25 cellular contexts compared by ENCODE assay signal in genomic region chr5:83524991-83525390, GRCh38.
"Had no signal": no experiment of that assay in that cellular context is flagged by ENCODE, and none has a peak within 500 bp of the region (broad histone marks: within the 10 kb centered on the region; RNA-seq: fewer than 3 reads in every experiment).

No MANE protein-coding gene starts in this region.

- H3K9me3 ChIP-seq: colonic mucosa, esophagus squamous epithelium, gastrocnemius medialis, heart right ventricle, left lung, lower lobe of right lung, mucosa of descending colon had no signal

- H3K36me3 ChIP-seq: colonic mucosa, esophagus squamous epithelium, gastrocnemius medialis, lower lobe of right lung had no signal

- H3K4me3 ChIP-seq: colonic mucosa, esophagus squamous epithelium, gastrocnemius medialis, heart right ventricle, left lung, lower lobe of right lung, mucosa of descending colon had no signal

- DNase-seq: colonic mucosa; cortex of kidney; effector CD8-positive, alpha-beta T cell; effector memory CD8-positive, alpha-beta T cell; endodermal cell; erythroblast; esophagus squamous epithelium; foreskin fibroblast; foreskin melanocyte; gastrocnemius medialis; glutamatergic neuron; head of caudate nucleus; heart right ventricle; hippocampal formation; left cardiac atrium; left lung; left ventricle myocardium superior; lower lobe of right lung; mesenchymal stem cell; mucosa of descending colon; naive B cell had no signal

- H3K4me1 ChIP-seq: colonic mucosa, esophagus squamous epithelium, gastrocnemius medialis, left lung, lower lobe of right lung had no signal

- FAIRE-seq: endometrium, islet of Langerhans, keratinocyte had no signal

- H3K27me3 ChIP-seq: colonic mucosa, esophagus squamous epithelium, gastrocnemius medialis, heart right ventricle, left lung had no signal

- H3K27ac ChIP-seq: colonic mucosa, epithelial cell of prostate, esophagus squamous epithelium, gastrocnemius medialis, heart right ventricle, left lung, lower lobe of right lung had no signal
